1 cellular context compared by ENCODE assay signal in the genomic region with DNA sequence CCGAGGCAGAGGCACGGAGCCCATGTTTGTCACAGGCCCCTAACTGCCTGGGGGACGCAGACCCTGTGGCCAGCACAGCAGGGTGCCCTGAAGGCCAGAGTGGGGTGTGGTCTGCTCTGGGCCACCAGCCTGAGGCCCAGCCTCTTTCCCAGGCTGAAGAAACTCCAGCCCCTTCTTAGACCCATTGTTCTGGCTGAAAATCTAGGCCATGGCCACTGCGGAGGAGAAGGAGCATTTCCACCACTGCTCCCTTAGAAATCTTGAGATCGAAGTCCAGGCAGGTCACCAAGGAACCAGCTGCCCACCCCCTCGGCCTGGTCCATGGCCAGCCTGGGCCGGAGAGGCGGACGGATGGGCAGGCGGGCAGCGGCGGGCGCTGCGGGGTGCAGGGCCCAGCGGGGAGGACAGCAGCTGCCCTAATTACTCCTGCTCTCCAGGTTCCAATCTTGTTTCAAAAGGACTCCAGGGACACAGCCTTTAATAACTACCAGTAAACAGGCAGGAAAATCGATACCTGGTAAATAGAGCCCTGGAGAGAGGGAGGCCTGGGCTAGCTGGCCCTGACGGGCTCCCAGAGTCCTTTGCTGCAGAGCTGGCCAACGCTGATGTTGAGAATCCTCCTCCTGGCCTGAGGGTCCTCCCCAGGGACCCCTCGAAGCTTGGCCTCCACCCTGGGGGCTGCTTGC.
A peak's percentile ranks its signal among the peaks of the same experiment; 100 is the strongest.
TF ChIP-seq lines count a peak whose summit lies in the region.

No MANE protein-coding gene starts in this region.

TF ChIP-seq in HepG2, 621 proteins besides CTCF, POLR2A, EP300 and RAD21 (continued from another document and continues in another):
- TF ChIP-seq RXRB (CRISPR knock-in tag; IDR thresholded peaks at IDR 0.05; ENCODE audit: borderline replicate concordance) (peak; percentile 42; the same call in 1 of the 2 replicates), ZNF10 (CRISPR knock-in tag; IDR thresholded peaks at IDR 0.05; ENCODE audit: borderline replicate concordance, low read depth) (no peak), ZFY (CRISPR knock-in tag; IDR thresholded peaks at IDR 0.05) (peak; percentile 60), NFRKB (IDR thresholded peaks at IDR 0.05) (no peak), FOXP1 (IDR thresholded peaks at IDR 0.05) (no peak), FOXP1 (CRISPR knock-in tag; IDR thresholded peaks at IDR 0.05) (peak; percentile 77; the same call in 1 of the 2 replicates), ZNF597 (CRISPR knock-in tag; IDR thresholded peaks at IDR 0.05) (no peak), ZNF598 (CRISPR knock-in tag; IDR thresholded peaks at IDR 0.05; ENCODE audit: borderline replicate concordance) (no peak), ZNF367 (CRISPR knock-in tag; IDR thresholded peaks at IDR 0.05; ENCODE audit: borderline replicate concordance) (no peak), NCOA2 (CRISPR knock-in tag; IDR thresholded peaks at IDR 0.05) (no peak), ZNF263 (CRISPR knock-in tag; IDR thresholded peaks at IDR 0.05) (peak; percentile 92), ZNF607 (CRISPR knock-in tag; IDR thresholded peaks at IDR 0.05; ENCODE audit: borderline replicate concordance) (peak; percentile 61; the same call in 1 of the 2 replicates), ZNF557 (CRISPR knock-in tag; IDR thresholded peaks at IDR 0.05) (no peak), ZNF776 (CRISPR knock-in tag; IDR thresholded peaks at IDR 0.05) (no peak), PRMT3 (CRISPR knock-in tag; IDR thresholded peaks at IDR 0.05; ENCODE audit: borderline replicate concordance, low read depth) (no peak), ZNF75D (CRISPR knock-in tag; IDR thresholded peaks at IDR 0.05; ENCODE audit: borderline replicate concordance) (no peak), SP2 (CRISPR knock-in tag; IDR thresholded peaks at IDR 0.05) (0 out of 2 replicates have a peak, but pooled peaks have one; percentile 15), ARID3A (IDR thresholded peaks at IDR 0.05; ENCODE audit: low read depth, low read length) (peak; percentile 54; the same call in 1 of the 2 replicates), SKI (IDR thresholded peaks at IDR 0.05; ENCODE audit: partially characterized antibody) (no peak), MIXL1 (CRISPR knock-in tag; IDR thresholded peaks at IDR 0.05) (peak; percentile 63; the same call in 1 of the 2 replicates), FOXA1 (IDR thresholded peaks at IDR 0.05) (no peak), FOXA1 (CRISPR knock-in tag; IDR thresholded peaks at IDR 0.05) (peak; percentile 58; the same call in 1 of the 2 replicates), KDM6A (CRISPR knock-in tag; IDR thresholded peaks at IDR 0.05; ENCODE audit: low read depth) (no peak), ZNF124 (CRISPR knock-in tag; IDR thresholded peaks at IDR 0.05) (no peak), ONECUT2 (CRISPR knock-in tag; IDR thresholded peaks at IDR 0.05) (peak; percentile 98), ZBTB20 (CRISPR knock-in tag; IDR thresholded peaks at IDR 0.05; ENCODE audit: borderline replicate concordance, low read depth) (no peak), ZNF674 (CRISPR knock-in tag; IDR thresholded peaks at IDR 0.05; ENCODE audit: low read depth) (no peak), ZNF788 (CRISPR knock-in tag; IDR thresholded peaks at IDR 0.05; ENCODE audit: borderline replicate concordance) (0 out of 2 replicates have a peak, but pooled peaks have one; percentile 41), IRF1 (CRISPR knock-in tag; IDR thresholded peaks at IDR 0.05; ENCODE audit: low read depth) (no peak)
- TF ChIP-seq, protein P1, sequence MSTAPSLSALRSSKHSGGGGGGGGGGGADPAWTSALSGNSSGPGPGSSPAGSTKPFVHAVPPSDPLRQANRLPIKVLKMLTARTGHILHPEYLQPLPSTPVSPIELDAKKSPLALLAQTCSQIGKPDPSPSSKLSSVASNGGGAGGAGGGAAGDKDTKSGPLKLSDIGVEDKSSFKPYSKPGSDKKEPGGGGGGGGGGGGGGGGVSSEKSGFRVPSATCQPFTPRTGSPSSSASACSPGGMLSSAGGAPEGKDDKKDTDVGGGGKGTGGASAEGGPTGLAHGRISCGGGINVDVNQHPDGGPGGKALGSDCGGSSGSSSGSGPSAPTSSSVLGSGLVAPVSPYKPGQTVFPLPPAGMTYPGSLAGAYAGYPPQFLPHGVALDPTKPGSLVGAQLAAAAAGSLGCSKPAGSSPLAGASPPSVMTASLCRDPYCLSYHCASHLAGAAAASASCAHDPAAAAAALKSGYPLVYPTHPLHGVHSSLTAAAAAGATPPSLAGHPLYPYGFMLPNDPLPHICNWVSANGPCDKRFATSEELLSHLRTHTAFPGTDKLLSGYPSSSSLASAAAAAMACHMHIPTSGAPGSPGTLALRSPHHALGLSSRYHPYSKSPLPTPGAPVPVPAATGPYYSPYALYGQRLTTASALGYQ (CRISPR knock-in tag; IDR thresholded peaks at IDR 0.05): no peak
- TF ChIP-seq, protein P2, sequence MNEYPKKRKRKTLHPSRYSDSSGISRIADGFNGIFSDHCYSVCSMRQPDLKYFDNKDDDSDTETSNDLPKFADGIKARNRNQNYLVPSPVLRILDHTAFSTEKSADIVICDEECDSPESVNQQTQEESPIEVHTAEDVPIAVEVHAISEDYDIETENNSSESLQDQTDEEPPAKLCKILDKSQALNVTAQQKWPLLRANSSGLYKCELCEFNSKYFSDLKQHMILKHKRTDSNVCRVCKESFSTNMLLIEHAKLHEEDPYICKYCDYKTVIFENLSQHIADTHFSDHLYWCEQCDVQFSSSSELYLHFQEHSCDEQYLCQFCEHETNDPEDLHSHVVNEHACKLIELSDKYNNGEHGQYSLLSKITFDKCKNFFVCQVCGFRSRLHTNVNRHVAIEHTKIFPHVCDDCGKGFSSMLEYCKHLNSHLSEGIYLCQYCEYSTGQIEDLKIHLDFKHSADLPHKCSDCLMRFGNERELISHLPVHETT (CRISPR knock-in tag; conservative IDR thresholded peaks at IDR 0.05): no peak
- TF ChIP-seq, protein P3, sequence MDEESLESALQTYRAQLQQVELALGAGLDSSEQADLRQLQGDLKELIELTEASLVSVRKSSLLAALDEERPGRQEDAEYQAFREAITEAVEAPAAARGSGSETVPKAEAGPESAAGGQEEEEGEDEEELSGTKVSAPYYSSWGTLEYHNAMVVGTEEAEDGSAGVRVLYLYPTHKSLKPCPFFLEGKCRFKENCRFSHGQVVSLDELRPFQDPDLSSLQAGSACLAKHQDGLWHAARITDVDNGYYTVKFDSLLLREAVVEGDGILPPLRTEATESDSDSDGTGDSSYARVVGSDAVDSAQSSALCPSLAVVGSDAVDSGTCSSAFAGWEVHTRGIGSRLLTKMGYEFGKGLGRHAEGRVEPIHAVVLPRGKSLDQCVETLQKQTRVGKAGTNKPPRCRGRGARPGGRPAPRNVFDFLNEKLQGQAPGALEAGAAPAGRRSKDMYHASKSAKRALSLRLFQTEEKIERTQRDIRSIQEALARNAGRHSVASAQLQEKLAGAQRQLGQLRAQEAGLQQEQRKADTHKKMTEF (CRISPR knock-in tag; IDR thresholded peaks at IDR 0.05): peak; percentile 37; the same call in 1 of the 2 replicates
- TF ChIP-seq, protein P4, sequence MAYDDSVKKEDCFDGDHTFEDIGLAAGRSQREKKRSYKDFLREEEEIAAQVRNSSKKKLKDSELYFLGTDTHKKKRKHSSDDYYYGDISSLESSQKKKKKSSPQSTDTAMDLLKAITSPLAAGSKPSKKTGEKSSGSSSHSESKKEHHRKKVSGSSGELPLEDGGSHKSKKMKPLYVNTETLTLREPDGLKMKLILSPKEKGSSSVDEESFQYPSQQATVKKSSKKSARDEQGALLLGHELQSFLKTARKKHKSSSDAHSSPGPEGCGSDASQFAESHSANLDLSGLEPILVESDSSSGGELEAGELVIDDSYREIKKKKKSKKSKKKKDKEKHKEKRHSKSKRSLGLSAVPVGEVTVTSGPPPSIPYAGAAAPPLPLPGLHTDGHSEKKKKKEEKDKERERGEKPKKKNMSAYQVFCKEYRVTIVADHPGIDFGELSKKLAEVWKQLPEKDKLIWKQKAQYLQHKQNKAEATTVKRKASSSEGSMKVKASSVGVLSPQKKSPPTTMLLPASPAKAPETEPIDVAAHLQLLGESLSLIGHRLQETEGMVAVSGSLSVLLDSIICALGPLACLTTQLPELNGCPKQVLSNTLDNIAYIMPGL (CRISPR knock-in tag; IDR thresholded peaks at IDR 0.05; ENCODE audit: borderline replicate concordance in 1 of 2, low read depth in 1 of 2): no peak
- TF ChIP-seq, protein P5, sequence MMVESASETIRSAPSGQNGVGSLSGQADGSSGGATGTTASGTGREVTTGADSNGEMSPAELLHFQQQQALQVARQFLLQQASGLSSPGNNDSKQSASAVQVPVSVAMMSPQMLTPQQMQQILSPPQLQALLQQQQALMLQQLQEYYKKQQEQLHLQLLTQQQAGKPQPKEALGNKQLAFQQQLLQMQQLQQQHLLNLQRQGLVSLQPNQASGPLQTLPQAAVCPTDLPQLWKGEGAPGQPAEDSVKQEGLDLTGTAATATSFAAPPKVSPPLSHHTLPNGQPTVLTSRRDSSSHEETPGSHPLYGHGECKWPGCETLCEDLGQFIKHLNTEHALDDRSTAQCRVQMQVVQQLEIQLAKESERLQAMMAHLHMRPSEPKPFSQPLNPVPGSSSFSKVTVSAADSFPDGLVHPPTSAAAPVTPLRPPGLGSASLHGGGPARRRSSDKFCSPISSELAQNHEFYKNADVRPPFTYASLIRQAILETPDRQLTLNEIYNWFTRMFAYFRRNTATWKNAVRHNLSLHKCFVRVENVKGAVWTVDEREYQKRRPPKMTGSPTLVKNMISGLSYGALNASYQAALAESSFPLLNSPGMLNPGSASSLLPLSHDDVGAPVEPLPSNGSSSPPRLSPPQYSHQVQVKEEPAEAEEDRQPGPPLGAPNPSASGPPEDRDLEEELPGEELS (CRISPR knock-in tag; IDR thresholded peaks at IDR 0.05): peak; percentile 76
- TF ChIP-seq, protein P6, sequence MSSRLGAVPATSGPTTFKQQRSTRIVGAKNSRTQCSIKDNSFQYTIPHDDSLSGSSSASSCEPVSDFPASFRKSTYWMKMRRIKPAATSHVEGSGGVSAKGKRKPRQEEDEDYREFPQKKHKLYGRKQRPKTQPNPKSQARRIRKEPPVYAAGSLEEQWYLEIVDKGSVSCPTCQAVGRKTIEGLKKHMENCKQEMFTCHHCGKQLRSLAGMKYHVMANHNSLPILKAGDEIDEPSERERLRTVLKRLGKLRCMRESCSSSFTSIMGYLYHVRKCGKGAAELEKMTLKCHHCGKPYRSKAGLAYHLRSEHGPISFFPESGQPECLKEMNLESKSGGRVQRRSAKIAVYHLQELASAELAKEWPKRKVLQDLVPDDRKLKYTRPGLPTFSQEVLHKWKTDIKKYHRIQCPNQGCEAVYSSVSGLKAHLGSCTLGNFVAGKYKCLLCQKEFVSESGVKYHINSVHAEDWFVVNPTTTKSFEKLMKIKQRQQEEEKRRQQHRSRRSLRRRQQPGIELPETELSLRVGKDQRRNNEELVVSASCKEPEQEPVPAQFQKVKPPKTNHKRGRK (CRISPR knock-in tag; IDR thresholded peaks at IDR 0.05): no peak
- TF ChIP-seq, protein P7, sequence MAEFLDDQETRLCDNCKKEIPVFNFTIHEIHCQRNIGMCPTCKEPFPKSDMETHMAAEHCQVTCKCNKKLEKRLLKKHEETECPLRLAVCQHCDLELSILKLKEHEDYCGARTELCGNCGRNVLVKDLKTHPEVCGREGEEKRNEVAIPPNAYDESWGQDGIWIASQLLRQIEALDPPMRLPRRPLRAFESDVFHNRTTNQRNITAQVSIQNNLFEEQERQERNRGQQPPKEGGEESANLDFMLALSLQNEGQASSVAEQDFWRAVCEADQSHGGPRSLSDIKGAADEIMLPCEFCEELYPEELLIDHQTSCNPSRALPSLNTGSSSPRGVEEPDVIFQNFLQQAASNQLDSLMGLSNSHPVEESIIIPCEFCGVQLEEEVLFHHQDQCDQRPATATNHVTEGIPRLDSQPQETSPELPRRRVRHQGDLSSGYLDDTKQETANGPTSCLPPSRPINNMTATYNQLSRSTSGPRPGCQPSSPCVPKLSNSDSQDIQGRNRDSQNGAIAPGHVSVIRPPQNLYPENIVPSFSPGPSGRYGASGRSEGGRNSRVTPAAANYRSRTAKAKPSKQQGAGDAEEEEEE (CRISPR knock-in tag; IDR thresholded peaks at IDR 0.05; ENCODE audit: borderline replicate concordance): no peak
- TF ChIP-seq, protein P8, sequence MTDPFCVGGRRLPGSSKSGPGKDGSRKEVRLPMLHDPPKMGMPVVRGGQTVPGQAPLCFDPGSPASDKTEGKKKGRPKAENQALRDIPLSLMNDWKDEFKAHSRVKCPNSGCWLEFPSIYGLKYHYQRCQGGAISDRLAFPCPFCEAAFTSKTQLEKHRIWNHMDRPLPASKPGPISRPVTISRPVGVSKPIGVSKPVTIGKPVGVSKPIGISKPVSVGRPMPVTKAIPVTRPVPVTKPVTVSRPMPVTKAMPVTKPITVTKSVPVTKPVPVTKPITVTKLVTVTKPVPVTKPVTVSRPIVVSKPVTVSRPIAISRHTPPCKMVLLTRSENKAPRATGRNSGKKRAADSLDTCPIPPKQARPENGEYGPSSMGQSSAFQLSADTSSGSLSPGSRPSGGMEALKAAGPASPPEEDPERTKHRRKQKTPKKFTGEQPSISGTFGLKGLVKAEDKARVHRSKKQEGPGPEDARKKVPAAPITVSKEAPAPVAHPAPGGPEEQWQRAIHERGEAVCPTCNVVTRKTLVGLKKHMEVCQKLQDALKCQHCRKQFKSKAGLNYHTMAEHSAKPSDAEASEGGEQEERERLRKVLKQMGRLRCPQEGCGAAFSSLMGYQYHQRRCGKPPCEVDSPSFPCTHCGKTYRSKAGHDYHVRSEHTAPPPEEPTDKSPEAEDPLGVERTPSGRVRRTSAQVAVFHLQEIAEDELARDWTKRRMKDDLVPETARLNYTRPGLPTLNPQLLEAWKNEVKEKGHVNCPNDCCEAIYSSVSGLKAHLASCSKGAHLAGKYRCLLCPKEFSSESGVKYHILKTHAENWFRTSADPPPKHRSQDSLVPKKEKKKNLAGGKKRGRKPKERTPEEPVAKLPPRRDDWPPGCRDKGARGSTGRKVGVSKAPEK (CRISPR knock-in tag; IDR thresholded peaks at IDR 0.05; ENCODE audit: borderline replicate concordance): no peak
